ENCODE assay signal across 15 cellular contexts in the genomic region with DNA sequence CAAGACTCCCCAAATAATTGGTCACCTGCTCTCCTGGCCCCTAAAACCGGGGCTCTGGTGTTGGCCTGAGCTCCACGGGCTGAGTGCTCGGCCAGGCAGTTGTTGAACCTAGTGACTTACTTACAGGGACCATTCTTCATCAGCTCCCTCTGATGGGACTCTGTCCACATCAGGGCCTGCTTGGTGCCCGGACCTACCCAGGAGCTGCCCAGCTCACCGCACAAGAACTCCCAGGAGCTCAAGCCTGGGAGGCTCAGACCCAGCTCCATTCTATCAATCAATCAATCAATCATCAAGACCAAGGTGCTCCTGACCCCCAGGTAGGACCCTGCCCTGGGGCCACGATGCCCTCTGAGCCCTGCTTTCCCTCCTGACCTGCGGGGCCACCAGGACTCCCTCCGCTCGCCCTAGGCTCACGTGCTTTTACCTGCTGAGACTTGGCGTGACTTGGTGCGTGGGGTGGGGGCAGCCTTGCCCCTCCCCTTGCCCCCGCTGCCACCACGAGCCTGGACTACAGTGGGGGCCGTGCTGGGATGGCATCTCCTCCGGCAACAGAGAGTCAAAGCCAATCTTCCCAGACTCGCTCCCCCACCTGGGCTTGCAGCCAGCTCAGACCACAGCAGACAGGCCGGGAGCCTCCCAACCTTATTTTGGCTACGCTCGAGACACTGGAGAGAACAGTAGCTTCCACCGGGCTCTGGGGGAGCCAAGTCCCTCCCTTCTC. TPM values are rescaled to one million over a fixed set of nuclear protein-coding genes. Genes with fewer than 3 reads are reported as not detected.
A peak's percentile ranks its signal among the peaks of the same experiment; 100 is the strongest.
DNase-seq lines count a peak whose midpoint lies in the region; ATAC-seq and TF ChIP-seq lines count a peak whose summit lies in the region.
"Had no signal": no experiment of that assay in that cellular context is flagged by ENCODE, and none has a peak within 500 bp of the region (broad histone marks: within the 10 kb centered on the region; RNA-seq: fewer than 3 reads in every experiment).

No MANE protein-coding gene starts in this region.

- peaks cover 17% of the 10 kb centered on the region for H3K36me3 Mint-ChIP-seq in osteocyte (ENCODE audit: unreplicated experiment)

- ATAC-seq in RWPE2 (ENCODE audit: low read depth) (peak; percentile 22), GM19328 (IDR thresholded peaks at IDR 0.05; ENCODE audit: unreplicated experiment) (no peak)

- H3K27me3 ChIP-seq in BE2C (no peaks in the 10 kb centered on the region), RWPE2 (ENCODE audit: insufficient read depth, poor library complexity, severe bottlenecking) (no peaks in the 10 kb centered on the region)
- H3K27me3 ChIP-seq: BLaER1 treated with 17β-estradiol and CSF1 and Interleukin-3, amounts not matched to agents 10 nM and 100 nM had no signal

- peaks cover 36% of the 10 kb centered on the region for H3K36me3 ChIP-seq in BE2C
- peaks cover 32% of the 10 kb centered on the region for H3K36me3 ChIP-seq in RWPE2 (ENCODE audit: low read depth)

- H3K9me3 ChIP-seq in BE2C = no peaks in the 10 kb centered on the region
- H3K9me3 ChIP-seq in RWPE2 (ENCODE audit: severe bottlenecking) = no peaks in the 10 kb centered on the region
- H3K9me3 ChIP-seq: BLaER1 treated with 17β-estradiol and CSF1 and Interleukin-3, amounts not matched to agents 10 nM and 100 nM had no signal

- H3K4me1 ChIP-seq in BE2C (no peaks in the 10 kb centered on the region), RWPE2 (ENCODE audit: insufficient read depth, poor library complexity, severe bottlenecking) (no peaks in the 10 kb centered on the region)

- H3K9me3 Mint-ChIP-seq in osteocyte (ENCODE audit: unreplicated experiment) = no peaks in the 10 kb centered on the region
- H3K9me3 Mint-ChIP-seq: activated T-helper 2 cell treated with anti-CD3 and anti-CD28 coated beads, Interferon-gamma antibody, Interleukin-2, Interleukin-4, amounts not matched to agents 10 μg/mL and 5 μg/mL and 100 μg/mL, durations not matched to agents 14 hours and 24 hours and 36 hours; neural crest cell; T-helper 2 cell treated with Interferon-gamma antibody and Interleukin-4, amounts not matched to agents 5 μg/mL and 100 μg/mL, for 36 hours had no signal

- H3K4me1 Mint-ChIP-seq in osteocyte (ENCODE audit: unreplicated experiment) = peaks cover 4% of the 10 kb centered on the region
- H3K4me1 Mint-ChIP-seq: neural crest cell had no signal

- H3K4me3 ChIP-seq in BE2C (ENCODE audit: low read depth, low read length) = no peak overlapping the region
- H3K4me3 ChIP-seq in RWPE2 (ENCODE audit: severe bottlenecking) = no peak overlapping the region
- no peak overlapping the region for H3K4me3 ChIP-seq in fibroblast of mammary gland (ENCODE audit: control insufficient read depth, low read depth, low read length)
- H3K4me3 ChIP-seq: BLaER1 treated with 17β-estradiol and CSF1 and Interleukin-3, amounts not matched to agents 10 nM and 100 nM had no signal

- in situ Hi-C loops in ACHN (cut with HindIII; ENCODE audit: low pct_ligation_motif_present, low pct_unique_long_range_greater_than_20kb, low sequenced_read_pairs) = no loop called here

- H3K27ac ChIP-seq in RWPE2 (ENCODE audit: poor library complexity, severe bottlenecking) = no peak overlapping the region
- H3K27ac ChIP-seq: BLaER1 treated with 17β-estradiol and CSF1 and Interleukin-3, amounts not matched to agents 10 nM and 100 nM had no signal

- H3K4me3 Mint-ChIP-seq in osteocyte (ENCODE audit: unreplicated experiment) = no peak overlapping the region
- H3K4me3 Mint-ChIP-seq: neural crest cell; T-helper 2 cell treated with Interferon-gamma antibody and Interleukin-4, amounts not matched to agents 5 μg/mL and 100 μg/mL, for 36 hours had no signal

- DNase-seq in BE2C (peak; percentile 27), RWPE2 (ENCODE audit: low spot score) (peak; percentile 57), fibroblast of mammary gland (ENCODE audit: low read depth) (peak; percentile 31), osteocyte (ENCODE audit: extremely low spot score, unreplicated experiment) (no peak), DMS114 treated with DMSO at 0.1 percent for 48 hours (lab: John Stamatoyannopoulos, UW; ENCODE audit: unreplicated experiment) (no peak), SK-N-DZ (ENCODE audit: low spot score) (no peak), ACHN (no peak)
- DNase-seq: activated CD4-positive, alpha-beta T cell treated with anti-CD3 and anti-CD28 coated beads, Interleukin-2, amount 50 U/mL, for 1 hour; cortex of kidney; GDM1 had no signal

- TF ChIP-seq CTCF in BE2C (IDR thresholded peaks at IDR 0.05; ENCODE audit: low read depth, low read length) (no peak), RWPE2 (IDR thresholded peaks at IDR 0.05; ENCODE audit: poor library complexity, severe bottlenecking) (no peak), fibroblast of mammary gland (conservative IDR thresholded peaks at IDR 0.05; ENCODE audit: control insufficient read depth, insufficient read depth, low read depth, low read length) (no peak), osteocyte (IDR thresholded peaks at IDR 0.05) (no peak)

- H3K27ac Mint-ChIP-seq in osteocyte (ENCODE audit: unreplicated experiment) = peak overlapping the region; percentile 73
- H3K27ac Mint-ChIP-seq: activated T-helper 2 cell treated with anti-CD3 and anti-CD28 coated beads, Interferon-gamma antibody, Interleukin-2, Interleukin-4, amounts not matched to agents 10 μg/mL and 5 μg/mL and 100 μg/mL, durations not matched to agents 14 hours and 24 hours and 36 hours; T-helper 2 cell treated with Interferon-gamma antibody and Interleukin-4, amounts not matched to agents 5 μg/mL and 100 μg/mL, for 36 hours had no signal

- H3K27me3 Mint-ChIP-seq in osteocyte (ENCODE audit: unreplicated experiment) = no peaks in the 10 kb centered on the region

RNA-seq across cellular contexts. Expression of gene IL34, which starts 15.7 kb away (rescaled TPM):
- polyA plus RNA-seq in BE2C (2012; ENCODE audit: insufficient read depth, insufficient read length, low read depth) = not detected
- 12.7 and 14.3 TPM in 2 replicates for total RNA-seq in osteocyte
- polyA plus RNA-seq in SK-N-DZ (2014; cell fraction: cytosol; rRNA removed) = 1.2 TPM in 1 of 2 replicates, not detected in the other
- not detected in 2 replicates for polyA plus RNA-seq in SK-N-DZ (2014; cell fraction: nucleus; rRNA removed)
- total RNA-seq: activated T-helper 2 cell treated with anti-CD3 and anti-CD28 coated beads, Interferon-gamma antibody, Interleukin-2, Interleukin-4, amounts not matched to agents 10 μg/mL and 5 μg/mL and 100 μg/mL, durations not matched to agents 14 hours and 24 hours and 36 hours had no signal

RNA-seq across cellular contexts. Expression of gene MTSS2, which starts 23.8 kb away (rescaled TPM):
- polyA plus RNA-seq in BE2C (2012; ENCODE audit: insufficient read depth, insufficient read length, low read depth) = 211 TPM
- 156 and 169 TPM in 2 replicates for total RNA-seq in osteocyte
- polyA plus RNA-seq in SK-N-DZ (2014; cell fraction: cytosol; rRNA removed) = 19.4 and 42.1 TPM in 2 replicates
- 45.1 and 55.5 TPM in 2 replicates for polyA plus RNA-seq in SK-N-DZ (2014; cell fraction: nucleus; rRNA removed)

Comparison
In these comparisons a context has a peak if more than half of its experiments do, and no peak if none do; other contexts are left out.
1. DNase-seq: peak in BE2C (single experiment), RWPE2 (single experiment) and fibroblast of mammary gland (single experiment); none in osteocyte (single experiment), DMS114 treated with DMSO at 0.1 percent for 48 hours (single experiment), SK-N-DZ (single experiment) and ACHN (single experiment).